1 cellular context compared by ENCODE assay signal in the genomic region with DNA sequence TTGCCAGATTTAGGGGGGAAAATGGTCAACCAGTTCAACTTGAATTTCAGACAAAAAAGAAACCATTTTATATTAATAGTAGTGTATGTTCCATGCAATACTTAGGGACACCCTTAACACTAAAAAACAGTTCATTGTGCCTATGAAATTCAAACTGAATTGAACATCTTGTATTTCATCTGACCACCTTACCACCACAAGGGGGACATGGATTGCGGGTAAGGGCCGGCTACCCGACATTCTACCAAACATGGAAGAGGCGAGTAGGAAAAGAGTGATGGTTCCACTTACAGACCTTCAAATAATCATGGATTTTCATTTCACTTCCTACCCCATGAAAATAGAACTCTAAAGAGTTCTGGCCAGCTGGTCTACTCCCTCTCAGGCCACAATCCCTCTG.
TF ChIP-seq lines count a peak whose summit lies in the region.

No MANE protein-coding gene starts in this region.

TF ChIP-seq in HCT116, 20 proteins besides CTCF, POLR2A, EP300 and RAD21:
- TF ChIP-seq, protein P1, sequence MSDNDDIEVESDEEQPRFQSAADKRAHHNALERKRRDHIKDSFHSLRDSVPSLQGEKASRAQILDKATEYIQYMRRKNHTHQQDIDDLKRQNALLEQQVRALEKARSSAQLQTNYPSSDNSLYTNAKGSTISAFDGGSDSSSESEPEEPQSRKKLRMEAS (IDR thresholded peaks at IDR 0.05): no peak
- TF ChIP-seq CBX3 (IDR thresholded peaks at IDR 0.05; ENCODE audit: low read depth) (no peak), EZH2 (IDR thresholded peaks at IDR 0.05) (no peak), YY1 (IDR thresholded peaks at IDR 0.05; ENCODE audit: extremely low read depth, insufficient replicate concordance, low read depth, low read length) (no peak), SIN3A (IDR thresholded peaks at IDR 0.05; ENCODE audit: low read depth) (no peak), TCF7L2 (IDR thresholded peaks at IDR 0.05; ENCODE audit: borderline replicate concordance, extremely low read depth, insufficient read depth, insufficient read length) (no peak), FOSL1 (IDR thresholded peaks at IDR 0.05; ENCODE audit: low read depth) (no peak), SRF (IDR thresholded peaks at IDR 0.05; ENCODE audit: low read depth) (no peak), EGR1 (IDR thresholded peaks at IDR 0.05; ENCODE audit: low read depth) (no peak), ZFX (IDR thresholded peaks at IDR 0.05) (no peak), SP1 (IDR thresholded peaks at IDR 0.05; ENCODE audit: low read depth) (no peak), EZH2phosphoT487 (IDR thresholded peaks at IDR 0.05; ENCODE audit: borderline replicate concordance) (no peak), ZNF274 (IDR thresholded peaks at IDR 0.05; ENCODE audit: low read depth, low read length) (no peak), POLR2AphosphoS5 (IDR thresholded peaks at IDR 0.05; ENCODE audit: low read depth, low read length) (no peak), CEBPB (IDR thresholded peaks at IDR 0.05; ENCODE audit: low read depth) (no peak), ELF1 (IDR thresholded peaks at IDR 0.05; ENCODE audit: borderline replicate concordance, low read depth) (no peak)
- TF ChIP-seq, protein P2, sequence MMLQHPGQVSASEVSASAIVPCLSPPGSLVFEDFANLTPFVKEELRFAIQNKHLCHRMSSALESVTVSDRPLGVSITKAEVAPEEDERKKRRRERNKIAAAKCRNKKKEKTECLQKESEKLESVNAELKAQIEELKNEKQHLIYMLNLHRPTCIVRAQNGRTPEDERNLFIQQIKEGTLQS (IDR thresholded peaks at IDR 0.05): no peak
- TF ChIP-seq, protein P3, sequence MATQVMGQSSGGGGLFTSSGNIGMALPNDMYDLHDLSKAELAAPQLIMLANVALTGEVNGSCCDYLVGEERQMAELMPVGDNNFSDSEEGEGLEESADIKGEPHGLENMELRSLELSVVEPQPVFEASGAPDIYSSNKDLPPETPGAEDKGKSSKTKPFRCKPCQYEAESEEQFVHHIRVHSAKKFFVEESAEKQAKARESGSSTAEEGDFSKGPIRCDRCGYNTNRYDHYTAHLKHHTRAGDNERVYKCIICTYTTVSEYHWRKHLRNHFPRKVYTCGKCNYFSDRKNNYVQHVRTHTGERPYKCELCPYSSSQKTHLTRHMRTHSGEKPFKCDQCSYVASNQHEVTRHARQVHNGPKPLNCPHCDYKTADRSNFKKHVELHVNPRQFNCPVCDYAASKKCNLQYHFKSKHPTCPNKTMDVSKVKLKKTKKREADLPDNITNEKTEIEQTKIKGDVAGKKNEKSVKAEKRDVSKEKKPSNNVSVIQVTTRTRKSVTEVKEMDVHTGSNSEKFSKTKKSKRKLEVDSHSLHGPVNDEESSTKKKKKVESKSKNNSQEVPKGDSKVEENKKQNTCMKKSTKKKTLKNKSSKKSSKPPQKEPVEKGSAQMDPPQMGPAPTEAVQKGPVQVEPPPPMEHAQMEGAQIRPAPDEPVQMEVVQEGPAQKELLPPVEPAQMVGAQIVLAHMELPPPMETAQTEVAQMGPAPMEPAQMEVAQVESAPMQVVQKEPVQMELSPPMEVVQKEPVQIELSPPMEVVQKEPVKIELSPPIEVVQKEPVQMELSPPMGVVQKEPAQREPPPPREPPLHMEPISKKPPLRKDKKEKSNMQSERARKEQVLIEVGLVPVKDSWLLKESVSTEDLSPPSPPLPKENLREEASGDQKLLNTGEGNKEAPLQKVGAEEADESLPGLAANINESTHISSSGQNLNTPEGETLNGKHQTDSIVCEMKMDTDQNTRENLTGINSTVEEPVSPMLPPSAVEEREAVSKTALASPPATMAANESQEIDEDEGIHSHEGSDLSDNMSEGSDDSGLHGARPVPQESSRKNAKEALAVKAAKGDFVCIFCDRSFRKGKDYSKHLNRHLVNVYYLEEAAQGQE (IDR thresholded peaks at IDR 0.05; ENCODE audit: low read depth): no peak
- TF ChIP-seq, protein P4, sequence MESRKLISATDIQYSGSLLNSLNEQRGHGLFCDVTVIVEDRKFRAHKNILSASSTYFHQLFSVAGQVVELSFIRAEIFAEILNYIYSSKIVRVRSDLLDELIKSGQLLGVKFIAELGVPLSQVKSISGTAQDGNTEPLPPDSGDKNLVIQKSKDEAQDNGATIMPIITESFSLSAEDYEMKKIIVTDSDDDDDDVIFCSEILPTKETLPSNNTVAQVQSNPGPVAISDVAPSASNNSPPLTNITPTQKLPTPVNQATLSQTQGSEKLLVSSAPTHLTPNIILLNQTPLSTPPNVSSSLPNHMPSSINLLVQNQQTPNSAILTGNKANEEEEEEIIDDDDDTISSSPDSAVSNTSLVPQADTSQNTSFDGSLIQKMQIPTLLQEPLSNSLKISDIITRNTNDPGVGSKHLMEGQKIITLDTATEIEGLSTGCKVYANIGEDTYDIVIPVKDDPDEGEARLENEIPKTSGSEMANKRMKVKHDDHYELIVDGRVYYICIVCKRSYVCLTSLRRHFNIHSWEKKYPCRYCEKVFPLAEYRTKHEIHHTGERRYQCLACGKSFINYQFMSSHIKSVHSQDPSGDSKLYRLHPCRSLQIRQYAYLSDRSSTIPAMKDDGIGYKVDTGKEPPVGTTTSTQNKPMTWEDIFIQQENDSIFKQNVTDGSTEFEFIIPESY (IDR thresholded peaks at IDR 0.05; ENCODE audit: extremely low read depth, insufficient replicate concordance, low read length): no peak
